6 cellular contexts compared by ENCODE assay signal in genomic region chr11:47259178-47259977, GRCh38. TPM values are rescaled to one million over a fixed set of nuclear protein-coding genes. Genes with fewer than 3 reads are reported as not detected.
DNase-seq lines count a peak whose midpoint lies in the region; ATAC-seq and TF ChIP-seq lines count a peak whose summit lies in the region.

No MANE protein-coding gene starts in this region.

- H3K36me3 ChIP-seq in Panc1 (ENCODE audit: control insufficient read depth, insufficient read depth, low read length): no peaks in the 10 kb centered on the region
- H3K36me3 ChIP-seq in duodenal mucosa (ENCODE audit: control insufficient read depth in 1 of 2, insufficient read depth in 2 of 2, low read length in 2 of 2): peaks cover 0 to 18% of the 10 kb centered on the region in 2 donors
- H3K36me3 ChIP-seq in gastrocnemius medialis: no peaks in the 10 kb centered on the region

- POLR2A ChIA-PET in Panc1 (lab: Charles Lee): no interaction called here

- H3K9me3 ChIP-seq in Panc1 (ENCODE audit: control insufficient read depth, insufficient read depth, low read depth, low read length): no peaks in the 10 kb centered on the region
- H3K9me3 ChIP-seq in duodenal mucosa (ENCODE audit: control insufficient read depth in 1 of 2, low read length in 2 of 2): no peaks in the 10 kb centered on the region
- H3K9me3 ChIP-seq in gastrocnemius medialis: no peaks in the 10 kb centered on the region

- CTCF ChIA-PET in Panc1 (lab: Charles Lee): interaction anchor here (0.6 to 1.6 kb wide), 15 partner anchors 10 to 96 kb away, joined by 3 to 11 read pairs (median 4); no protein-coding TSS in a partner anchor

- H3K27ac ChIP-seq in Panc1 (ENCODE audit: low read length): 0 out of 2 replicates have a peak overlapping the region, but pooled peaks have one; percentile 11
- H3K27ac ChIP-seq in duodenal mucosa (ENCODE audit: low read depth, low read length): no peak overlapping the region
- peak overlapping the region; percentile 7 to 80 (median 75) for H3K27ac ChIP-seq in gastrocnemius medialis

- H3K4me1 ChIP-seq in Panc1 (ENCODE audit: control insufficient read depth, insufficient read depth, low read length) (peaks cover 31% of the 10 kb centered on the region), duodenal mucosa (ENCODE audit: control insufficient read depth in 1 of 2, insufficient read depth in 2 of 2, low read length in 2 of 2) (peaks cover 34 to 36% of the 10 kb centered on the region in 2 donors), gastrocnemius medialis (peaks cover 43 to 48% of the 10 kb centered on the region in 2 donors)

- TF ChIP-seq CTCF in Panc1 (IDR thresholded peaks at IDR 0.05) (peak; percentile 87), gastrocnemius medialis (IDR thresholded peaks at IDR 0.05 in 4 of 5, conservative IDR thresholded peaks at IDR 0.05 in 1 of 5) (peak; percentile 20 to 71 (median 57))

- no peak for DNase-seq in Panc1 (ENCODE audit: low read depth, low spot score)
- no peak for DNase-seq in gastrocnemius medialis

- H3K27me3 ChIP-seq in Panc1 (ENCODE audit: control insufficient read depth, insufficient read depth, low read length): no peaks in the 10 kb centered on the region
- H3K27me3 ChIP-seq in duodenal mucosa (ENCODE audit: control insufficient read depth in 1 of 2, insufficient read depth in 2 of 2, low read length in 2 of 2): no peaks in the 10 kb centered on the region
- H3K27me3 ChIP-seq in gastrocnemius medialis: no peaks in the 10 kb centered on the region

- in situ Hi-C loops in Panc1 (cut with HindIII; ENCODE audit: low pct_unique_long_range_greater_than_20kb, low sequenced_read_pairs) (no loop called here), gastrocnemius medialis (cut with MboI; ENCODE audit: low sequenced_read_pairs in 4 of 4) (loop anchor here in 1 of 4 donors (10.0 kb wide), 1 partner anchor 95 kb away; the partner anchor contains the start of gene MYBPC3)

- no peak overlapping the region for H3K4me3 ChIP-seq in Panc1 (ENCODE audit: low read depth in 2 of 2, low read length in 2 of 2)
- H3K4me3 ChIP-seq in duodenal mucosa (ENCODE audit: low read depth in 1 of 2, low read length in 2 of 2): peak overlapping the region; percentile 13 to 66
- peak overlapping the region in 1 of 4 donors; percentile 51 for H3K4me3 ChIP-seq in gastrocnemius medialis

- intact Hi-C loops in Panc1 (cut with micrococcal nuclease; ENCODE audit: unreplicated experiment): loop anchor here (10.0 kb wide), 2 partner anchors 85 to 95 kb away; partner anchors contain the start of genes ARFGAP2 and MYBPC3
- intact Hi-C loops in gastrocnemius medialis (cut with DNase I; ENCODE audit: low total_unique reads): no loop called here

- ATAC-seq in GM19463 (IDR thresholded peaks at IDR 0.05; ENCODE audit: unreplicated experiment) (peak; percentile 48), Panc1 (peak; percentile 82), gastrocnemius medialis (peak; percentile 21 to 54), HG02970 (IDR thresholded peaks at IDR 0.05; ENCODE audit: low FRiP score, unreplicated experiment) (no peak), HG02840 (IDR thresholded peaks at IDR 0.05; ENCODE audit: low FRiP score, unreplicated experiment) (no peak)

- TF ChIP-seq POLR2A in gastrocnemius medialis (IDR thresholded peaks at IDR 0.05): no peak

- no TSS peak for BruUV-seq in Panc1 (replicated peaks; lab: Mats Ljungman, UMichigan)

- H3K9ac ChIP-seq in duodenal mucosa (ENCODE audit: low read depth in 1 of 2, low read length in 2 of 2): peak overlapping the region; percentile 8 to 34

RNA-seq across cellular contexts. Expression of gene NR1H3, which starts 1.6 kb away (rescaled TPM):
- total RNA-seq in Panc1 (2021; ENCODE audit: unreplicated experiment) (17.2 TPM), gastrocnemius medialis (10 to 100 TPM in 3 of 4 donors, 1 to 10 TPM in 1; 7.9 to 16.3 (median 12.1) TPM)
- 19.7 TPM for polyA plus RNA-seq in Panc1 (2012; ENCODE audit: insufficient read length)

RNA-seq across cellular contexts. Expression of gene MADD, which starts 10.6 kb away (rescaled TPM):
- total RNA-seq in Panc1 (2021; ENCODE audit: unreplicated experiment) (51.1 TPM), gastrocnemius medialis (10 to 100 TPM; 39.4 to 47.9 (median 41.6) TPM)
- polyA plus RNA-seq in Panc1 (2012; ENCODE audit: insufficient read length): 42.9 TPM

RNA-seq across cellular contexts. Expression of gene ACP2, which starts 10.8 kb away (rescaled TPM):
- total RNA-seq in Panc1 (2021; ENCODE audit: unreplicated experiment) (28.4 TPM), gastrocnemius medialis (10 to 100 TPM; 12.4 to 36.2 (median 27.9) TPM)
- 28.7 TPM for polyA plus RNA-seq in Panc1 (2012; ENCODE audit: insufficient read length)

RNA-seq across cellular contexts. Expression of gene DDB2, which starts 44.6 kb away (rescaled TPM):
- total RNA-seq in Panc1 (2021; ENCODE audit: unreplicated experiment) (33.6 TPM), gastrocnemius medialis (10 to 100 TPM in 1 of 4 donors, 1 to 10 TPM in 3; 4.7 to 11.5 (median 7.1) TPM)
- polyA plus RNA-seq in Panc1 (2012; ENCODE audit: insufficient read length): 20.3 TPM

Comparison
In these comparisons a context has a peak if more than half of its experiments do, and no peak if none do; other contexts are left out.
1. ATAC-seq: peak in GM19463 (single experiment), Panc1 (single experiment) and gastrocnemius medialis (2 of 2); none in HG02970 (single experiment) and HG02840 (single experiment).
2. H3K4me3 ChIP-seq: peak in duodenal mucosa (2 of 2); none in Panc1 (0 of 2).